ENCODE assay signal across 8 cellular contexts in genomic region chr16:2603165-2604015, GRCh38.
DNase-seq lines count a peak whose midpoint lies in the region; ATAC-seq and TF ChIP-seq lines count a peak whose summit lies in the region.

No MANE protein-coding gene starts in this region.

- TF ChIP-seq CTCF in GM10248 (IDR thresholded peaks at IDR 0.05; ENCODE audit: control extremely low read depth, extremely low read depth, low read depth, missing control alignments) (no peak), type B pancreatic cell (conservative IDR thresholded peaks at IDR 0.05) (no peak)

- H3K27ac Mint-ChIP-seq in type B pancreatic cell, result peak overlapping the region; percentile 95

- H3K27me3 Mint-ChIP-seq in type B pancreatic cell, result no peaks in the 10 kb centered on the region

- intact Hi-C loops in left cardiac atrium (cut with DNase I) (no loop called here), posterior cingulate gyrus (cut with DNase I) (no loop called here)

- H3K4me3 Mint-ChIP-seq in type B pancreatic cell, result peak overlapping the region; percentile 97

- H3K9me3 Mint-ChIP-seq in type B pancreatic cell, result no peaks in the 10 kb centered on the region

- CTCF ChIA-PET in GM10248 (lab: Yijun Ruan, JAX), result interaction anchor here (1.5 kb wide), 1 partner anchor 62 kb away, joined by 3 read pairs; no protein-coding TSS in a partner anchor

- peaks cover 4% of the 10 kb centered on the region for H3K4me1 Mint-ChIP-seq in type B pancreatic cell (ENCODE audit: unreplicated experiment)

- ATAC-seq in HG02678 (IDR thresholded peaks at IDR 0.05; ENCODE audit: unreplicated experiment), result peak; percentile 75
- peak; percentile 95 to 96 for ATAC-seq in left cardiac atrium

- peak; percentile 99 for DNase-seq in GM10248 (ENCODE audit: extremely low spot score)
- DNase-seq in NCI-H1436 (lab: John Stamatoyannopoulos, UW), result peak; percentile 86
- DNase-seq in T follicular helper cell (ENCODE audit: low read depth), result peak; percentile 47
- DNase-seq in amniotic epithelial cell (ENCODE audit: low read depth), result peak; percentile 95
- DNase-seq in left cardiac atrium, result peak; percentile 97
- peak; percentile 94 to 99 (median 98) for DNase-seq in posterior cingulate gyrus
- peak; percentile 97 for DNase-seq in type B pancreatic cell (ENCODE audit: extremely low spot score, unreplicated experiment)

- H3K36me3 Mint-ChIP-seq in type B pancreatic cell, result no peaks in the 10 kb centered on the region

- POLR2A ChIA-PET in GM10248 (lab: Yijun Ruan, JAX), result interaction anchor here (0.5 to 1.1 kb wide), 6 partner anchors 72 to 639 kb away, joined by 3 to 6 read pairs (median 3); partner anchors contain the start of genes AMDHD2, CEMP1, KCTD5 and RPS2

Comparison
In these comparisons a context has a peak if more than half of its experiments do, and no peak if none do; other contexts are left out.
1. Peak in every context shown above with its lines: DNase-seq and ATAC-seq.
2. DNase-seq: peak in every context shown above with its lines; median percentile 99 in GM10248; 98 in posterior cingulate gyrus; 97 in left cardiac atrium; 97 in type B pancreatic cell; 95 in amniotic epithelial cell; 86 in NCI-H1436; 47 in T follicular helper cell.